In genomic region chr17:44327715-44328449, GRCh38 we compare ENCODE assay signal across 9 cellular contexts. TPM values are rescaled to one million over a fixed set of nuclear protein-coding genes. Genes with fewer than 3 reads are reported as not detected.
DNase-seq lines count a peak whose midpoint lies in the region; ATAC-seq and TF ChIP-seq lines count a peak whose summit lies in the region.
"Had no signal": no experiment of that assay in that cellular context is flagged by ENCODE, and none has a peak within 500 bp of the region (broad histone marks: within the 10 kb centered on the region; RNA-seq: fewer than 3 reads in every experiment).

No MANE protein-coding gene starts in this region.

- intact Hi-C loops in activated CD8-positive, alpha-beta T cell treated with anti-CD3 and anti-CD28 coated beads for 36 hours (cut with micrococcal nuclease), result loop anchor here (5.0 kb wide), 1 partner anchor 111 kb away; the partner anchor contains the start of gene UBTF

- CTCF ChIA-PET in activated CD8-positive, alpha-beta T cell treated with anti-CD3 and anti-CD28 coated beads for 36 hours (lab: Charles Lee), result interaction anchor here (0.9 to 1.4 kb wide), 7 partner anchors 12 to 123 kb away, joined by 3 to 10 read pairs (median 4); no protein-coding TSS in a partner anchor

- no peak for TF ChIP-seq EP300 in tibial nerve (IDR thresholded peaks at IDR 0.05)

- H2AFZ ChIP-seq in osteoblast (ENCODE audit: low read length), result peak overlapping the region; percentile 49

- no peaks in the 10 kb centered on the region for H3K27me3 Mint-ChIP-seq in activated T-cell treated with anti-CD3 and anti-CD28 coated beads, Interleukin-2, amount 50 U/mL, for 4 hours (ENCODE audit: low read depth)
- no peaks in the 10 kb centered on the region for H3K27me3 Mint-ChIP-seq in activated CD8-positive, alpha-beta T cell treated with anti-CD3 and anti-CD28 coated beads for 36 hours

- TF ChIP-seq CTCF in activated CD8-positive, alpha-beta T cell treated with anti-CD3 and anti-CD28 coated beads for 36 hours (IDR thresholded peaks at IDR 0.05), result no peak
- TF ChIP-seq CTCF in osteoblast (IDR thresholded peaks at IDR 0.05; ENCODE audit: extremely low read depth, low read depth, low read length) (no peak), tibial nerve (IDR thresholded peaks at IDR 0.05) (no peak)

- H3K27ac Mint-ChIP-seq in activated CD8-positive, alpha-beta T cell treated with anti-CD3 and anti-CD28 coated beads for 36 hours, result peak overlapping the region; percentile 14

- no peaks in the 10 kb centered on the region for H3K9me3 ChIP-seq in osteoblast (ENCODE audit: low read depth, low read length)
- no peaks in the 10 kb centered on the region for H3K9me3 ChIP-seq in tibial nerve

- H3K36me3 Mint-ChIP-seq in activated T-cell treated with anti-CD3 and anti-CD28 coated beads, Interleukin-2, amount 50 U/mL, for 4 hours (ENCODE audit: insufficient read depth), result no peaks in the 10 kb centered on the region
- peaks cover 5% of the 10 kb centered on the region for H3K36me3 Mint-ChIP-seq in activated CD8-positive, alpha-beta T cell treated with anti-CD3 and anti-CD28 coated beads for 36 hours (ENCODE audit: low read depth)

- DNase-seq in activated T-cell treated with anti-CD3 and anti-CD28 coated beads, Interleukin-2, amount 50 U/mL, for 4 hours, result no peak
- no peak for DNase-seq in activated T-cell treated with anti-CD3 and anti-CD28 coated beads, Interleukin-2, amount 50 U/mL, for 1 hour
- no peak for DNase-seq in activated CD8-positive, alpha-beta T cell treated with anti-CD3 and anti-CD28 coated beads for 36 hours
- DNase-seq in osteoblast (ENCODE audit: insufficient read length, low spot score, missing footprints), result no peak
- DNase-seq in tibial nerve (ENCODE audit: low spot score in 2 of 2), result no peak
- DNase-seq: effector memory CD4-positive, alpha-beta T cell; KBM-7; NCI-H1694 treated with DMSO at 0.1 percent for 48 hours had no signal

- no peak overlapping the region for H3K27ac ChIP-seq in osteoblast (ENCODE audit: low read depth, low read length)
- H3K27ac ChIP-seq in tibial nerve, result no peak overlapping the region

- H3K4me1 Mint-ChIP-seq in activated T-cell treated with anti-CD3 and anti-CD28 coated beads, Interleukin-2, amount 50 U/mL, for 4 hours (ENCODE audit: low read depth), result peaks cover 32% of the 10 kb centered on the region
- H3K4me1 Mint-ChIP-seq in activated CD8-positive, alpha-beta T cell treated with anti-CD3 and anti-CD28 coated beads for 36 hours (ENCODE audit: low read depth), result peaks cover 29% of the 10 kb centered on the region

- WGBS in tibial nerve, 2 donors, result 75 to 76% methylated on average over 7 of the region's 7 CpGs

- H3K36me3 ChIP-seq in osteoblast (ENCODE audit: insufficient read depth, low read length), result no peaks in the 10 kb centered on the region
- H3K36me3 ChIP-seq in tibial nerve, result no peaks in the 10 kb centered on the region

- H4K20me1 ChIP-seq in osteoblast (ENCODE audit: insufficient read depth, low read length), result peaks cover 6% of the 10 kb centered on the region

- peak overlapping the region; percentile 16 for H3K4me3 Mint-ChIP-seq in activated T-cell treated with anti-CD3 and anti-CD28 coated beads, Interleukin-2, amount 50 U/mL, for 4 hours
- H3K4me3 Mint-ChIP-seq in activated CD8-positive, alpha-beta T cell treated with anti-CD3 and anti-CD28 coated beads for 36 hours, result peak overlapping the region; percentile 24

- no peak for ATAC-seq in activated T-cell treated with anti-CD3 and anti-CD28 coated beads, Interleukin-2, amount 50 U/mL, for 4 hours
- ATAC-seq in activated CD8-positive, alpha-beta T cell treated with anti-CD3 and anti-CD28 coated beads for 36 hours, result no peak
- no peak for ATAC-seq in HG02973 (IDR thresholded peaks at IDR 0.05; ENCODE audit: unreplicated experiment)

- peaks cover 13% of the 10 kb centered on the region for H3K79me2 ChIP-seq in osteoblast (ENCODE audit: insufficient read depth, low read length)

- POLR2A ChIA-PET in activated CD8-positive, alpha-beta T cell treated with anti-CD3 and anti-CD28 coated beads for 36 hours (lab: Charles Lee), result interaction anchor here (0.7 to 5.3 kb wide), 7 partner anchors 10 to 118 kb away, joined by 3 to 38 read pairs (median 5); partner anchors contain the start of genes GRN and UBTF

- H3K4me1 ChIP-seq in osteoblast (ENCODE audit: insufficient read depth, low read length) (peaks cover 13% of the 10 kb centered on the region), tibial nerve (peaks cover 0 to 41% (median 15%) of the 10 kb centered on the region in 4 donors)

- H3K4me3 ChIP-seq in osteoblast (ENCODE audit: insufficient read depth, low read length), result no peak overlapping the region
- H3K4me3 ChIP-seq in tibial nerve, result no peak overlapping the region

- H3K27me3 ChIP-seq in osteoblast (ENCODE audit: insufficient read depth, low read length) (no peaks in the 10 kb centered on the region), tibial nerve (no peaks in the 10 kb centered on the region)

- H3K4me2 ChIP-seq in osteoblast (ENCODE audit: insufficient read depth, low read length), result no peak overlapping the region

- H3K9me3 Mint-ChIP-seq in activated T-cell treated with anti-CD3 and anti-CD28 coated beads, Interleukin-2, amount 50 U/mL, for 4 hours, result no peaks in the 10 kb centered on the region
- no peaks in the 10 kb centered on the region for H3K9me3 Mint-ChIP-seq in activated CD8-positive, alpha-beta T cell treated with anti-CD3 and anti-CD28 coated beads for 36 hours

- TF ChIP-seq POLR2A in tibial nerve (IDR thresholded peaks at IDR 0.05), result no peak

RNA-seq across cellular contexts. Expression of gene SLC25A39, which starts 3.3 kb away (rescaled TPM):
- total RNA-seq in activated T-cell treated with anti-CD3 and anti-CD28 coated beads, Interleukin-2, amount 50 U/mL, for 4 hours, result 100 to 1,000 TPM; 211 to 248 (median 211) TPM
- 100 to 1,000 TPM; 149 to 153 TPM for total RNA-seq in activated CD8-positive, alpha-beta T cell treated with anti-CD3 and anti-CD28 coated beads for 36 hours
- total RNA-seq in osteoblast (60.1 and 60.7 TPM in 2 replicates), tibial nerve (10 to 100 TPM; 51.3 to 99.0 (median 70.9) TPM)

RNA-seq across cellular contexts. Expression of gene GRN, which starts 17.2 kb away (rescaled TPM):
- total RNA-seq in activated T-cell treated with anti-CD3 and anti-CD28 coated beads, Interleukin-2, amount 50 U/mL, for 4 hours, result 10 to 100 TPM; 32.0 to 39.5 (median 36.5) TPM
- 10 to 100 TPM; 34.8 to 35.5 TPM for total RNA-seq in activated CD8-positive, alpha-beta T cell treated with anti-CD3 and anti-CD28 coated beads for 36 hours
- total RNA-seq in osteoblast (382 and 390 TPM in 2 replicates), tibial nerve (100 to 1,000 TPM; 159 to 223 (median 188) TPM)

RNA-seq across cellular contexts. Expression of gene RUNDC3A, which starts 19.5 kb away (rescaled TPM):
- under 1 TPM in 2 of 3 donors, not detected in 1; 0.18 to 0.26 TPM for total RNA-seq in activated T-cell treated with anti-CD3 and anti-CD28 coated beads, Interleukin-2, amount 50 U/mL, for 4 hours
- total RNA-seq in activated CD8-positive, alpha-beta T cell treated with anti-CD3 and anti-CD28 coated beads for 36 hours, result under 1 TPM in 1 of 2 experiments, not detected in 1; 0.22 TPM
- total RNA-seq in osteoblast (under 0.01 TPM in 1 of 2 replicates, not detected in the other), tibial nerve (not detected)

RNA-seq across cellular contexts. Expression of gene FAM171A2, which starts 35.8 kb away (rescaled TPM):
- total RNA-seq in activated T-cell treated with anti-CD3 and anti-CD28 coated beads, Interleukin-2, amount 50 U/mL, for 4 hours, result under 1 TPM; 0.24 to 0.33 (median 0.27) TPM
- total RNA-seq in activated CD8-positive, alpha-beta T cell treated with anti-CD3 and anti-CD28 coated beads for 36 hours, result under 1 TPM; 0.43 to 0.78 TPM
- total RNA-seq in osteoblast, result 3.5 and 4.3 TPM in 2 replicates
- total RNA-seq in tibial nerve, result 1 to 10 TPM; 1.0 to 8.1 (median 5.2) TPM

RNA-seq across cellular contexts. Expression of gene SLC4A1, which starts 59.9 kb away (rescaled TPM):
- not detected for total RNA-seq in activated T-cell treated with anti-CD3 and anti-CD28 coated beads, Interleukin-2, amount 50 U/mL, for 4 hours
- total RNA-seq in activated CD8-positive, alpha-beta T cell treated with anti-CD3 and anti-CD28 coated beads for 36 hours, result not detected
- total RNA-seq in osteoblast, result under 0.01 TPM in 1 of 2 replicates, not detected in the other
- under 1 TPM in 1 of 4 donors, not detected in 3; 0.21 TPM for total RNA-seq in tibial nerve
